In the genomic region with DNA sequence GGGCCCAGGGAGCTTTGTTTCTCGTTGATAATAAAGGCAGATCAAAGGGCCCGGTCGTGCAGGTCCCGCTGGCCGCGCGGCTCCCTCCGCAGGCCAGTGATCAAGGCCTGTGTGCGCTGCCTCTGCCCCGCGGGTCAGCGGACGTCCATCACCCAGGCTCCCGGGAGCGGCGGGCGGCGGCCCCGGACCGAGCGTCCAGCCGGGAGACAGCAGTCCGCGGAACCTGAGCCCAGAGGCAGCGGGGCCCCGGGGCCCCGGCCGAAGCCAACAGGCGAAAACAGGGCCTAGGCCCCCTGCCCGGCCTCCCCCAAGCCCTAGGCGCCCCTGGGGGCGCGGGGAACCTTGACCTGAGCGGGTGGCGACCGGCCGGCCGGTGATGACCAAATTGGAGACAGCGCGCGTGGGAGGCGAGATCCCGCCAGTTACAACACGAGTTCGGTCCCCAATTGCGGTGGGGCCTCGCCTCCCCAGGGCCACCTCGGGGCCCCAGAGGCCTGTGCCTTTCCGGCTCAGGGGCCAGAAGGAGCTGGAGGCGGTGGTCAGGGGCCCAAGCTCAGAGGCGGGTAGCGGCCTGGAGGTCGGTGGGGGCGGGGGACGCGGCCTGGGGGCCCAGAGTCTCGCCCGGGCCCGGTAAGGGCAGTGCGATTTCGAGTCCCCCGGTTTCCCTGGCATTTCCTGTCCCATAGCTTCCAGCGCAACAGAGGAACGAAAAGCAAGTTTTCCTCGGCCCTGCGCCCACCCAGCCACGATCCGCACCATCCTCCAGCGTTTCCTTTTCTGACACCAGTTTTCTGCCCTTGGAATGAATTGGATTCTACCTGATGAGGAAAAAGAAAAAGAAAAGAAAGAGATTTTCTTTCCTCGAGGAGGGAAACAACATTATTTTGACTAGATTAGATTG, we compare ENCODE assay signal across 11 cellular contexts. TPM values are rescaled to one million over a fixed set of nuclear protein-coding genes. Genes with fewer than 3 reads are reported as not detected.
DNase-seq lines count a peak whose midpoint lies in the region; ATAC-seq and TF ChIP-seq lines count a peak whose summit lies in the region.
"Had no signal": no experiment of that assay in that cellular context is flagged by ENCODE, and none has a peak within 500 bp of the region (broad histone marks: within the 10 kb centered on the region; RNA-seq: fewer than 3 reads in every experiment).

No MANE protein-coding gene starts in this region.

- H3K27me3 ChIP-seq in left lung: peaks cover 98 to 100% of the 10 kb centered on the region in 2 donors

- H3K36me3 ChIP-seq in left lung: no peaks in the 10 kb centered on the region
- H3K36me3 ChIP-seq: prostate gland had no signal

- peaks cover 41% of the 10 kb centered on the region for H3K4me1 Mint-ChIP-seq in activated CD8-positive, alpha-beta memory T cell treated with anti-CD3 and anti-CD28 coated beads, Interleukin-2, amount 10 ng/mL, durations not matched to agents 7 days and 5 days

- peak; percentile 59 for DNase-seq in activated CD8-positive, alpha-beta memory T cell treated with anti-CD3 and anti-CD28 coated beads, Interleukin-2, amount 50 U/mL, for 48 hours
- no peak for DNase-seq in activated CD8-positive, alpha-beta memory T cell treated with anti-CD3 and anti-CD28 coated beads, Interleukin-2, amount 10 ng/mL, durations not matched to agents 7 days and 5 days
- DNase-seq in NCI-H2227 (lab: John Stamatoyannopoulos, UW; ENCODE audit: unreplicated experiment) (peak; percentile 60), epithelial cell of proximal tubule (ENCODE audit: low read depth) (no peak), retina (peak; percentile 63), NCI-H345 treated with DMSO at 0.1 percent for 48 hours (lab: John Stamatoyannopoulos, UW; ENCODE audit: unreplicated experiment) (no peak), left lung (no peak), NCI-H526 treated with DMSO at 0.1 percent for 48 hours (lab: John Stamatoyannopoulos, UW) (no peak)

- no peak for ATAC-seq in activated CD8-positive, alpha-beta memory T cell treated with anti-CD3 and anti-CD28 coated beads, Interleukin-2, amount 10 ng/mL, durations not matched to agents 7 days and 5 days
- ATAC-seq in left lung: no peak

- H3K9me3 ChIP-seq in left lung: no peaks in the 10 kb centered on the region
- H3K9me3 ChIP-seq: prostate gland had no signal

- H3K36me3 Mint-ChIP-seq in activated CD8-positive, alpha-beta memory T cell treated with anti-CD3 and anti-CD28 coated beads, Interleukin-2, amount 10 ng/mL, durations not matched to agents 7 days and 5 days: peaks cover 2% of the 10 kb centered on the region

- H3K4me3 Mint-ChIP-seq in activated CD8-positive, alpha-beta memory T cell treated with anti-CD3 and anti-CD28 coated beads, Interleukin-2, amount 10 ng/mL, durations not matched to agents 7 days and 5 days: no peak overlapping the region

- H3K27ac Mint-ChIP-seq in activated CD8-positive, alpha-beta memory T cell treated with anti-CD3 and anti-CD28 coated beads, Interleukin-2, amount 10 ng/mL, durations not matched to agents 7 days and 5 days: no peak overlapping the region

- CTCF ChIA-PET in activated CD8-positive, alpha-beta memory T cell treated with anti-CD3 and anti-CD28 coated beads, Interleukin-2, amount 10 ng/mL, durations not matched to agents 7 days and 5 days (lab: Charles Lee): interaction anchor here (0.7 to 3.1 kb wide), 23 partner anchors 10 to 1122 kb away, joined by 3 to 27 read pairs (median 3); a partner anchor contains a TSS

- H3K4me1 ChIP-seq in left lung: peaks cover 27 to 56% of the 10 kb centered on the region in 2 donors
- H3K4me1 ChIP-seq: prostate gland had no signal

- no peak overlapping the region for H3K27ac ChIP-seq in left lung
- H3K27ac ChIP-seq: prostate gland had no signal

- intact Hi-C loops in left lung (cut with DNase I): loop anchor here in 1 of 2 donors (10.0 kb wide), 1 partner anchor 936 kb away; no protein-coding TSS in a partner anchor

- H3K9me3 Mint-ChIP-seq in activated CD8-positive, alpha-beta memory T cell treated with anti-CD3 and anti-CD28 coated beads, Interleukin-2, amount 10 ng/mL, durations not matched to agents 7 days and 5 days (ENCODE audit: low read depth): no peaks in the 10 kb centered on the region

- peaks cover 76% of the 10 kb centered on the region for H3K27me3 Mint-ChIP-seq in activated CD8-positive, alpha-beta memory T cell treated with anti-CD3 and anti-CD28 coated beads, Interleukin-2, amount 10 ng/mL, durations not matched to agents 7 days and 5 days

- TF ChIP-seq CTCF in epithelial cell of proximal tubule (conservative IDR thresholded peaks at IDR 0.05; ENCODE audit: low read depth, low read length) (no peak), left lung (IDR thresholded peaks at IDR 0.05) (no peak)

- H3K4me3 ChIP-seq in epithelial cell of proximal tubule (ENCODE audit: low read depth, low read length) (peak overlapping the region; percentile 11), left lung (no peak overlapping the region)
- H3K4me3 ChIP-seq: prostate gland had no signal

RNA-seq across cellular contexts. Expression of a gene that starts 5.9 kb away (rescaled TPM):
- total RNA-seq in activated CD8-positive, alpha-beta memory T cell treated with anti-CD3 and anti-CD28 coated beads, Interleukin-2, amount 10 ng/mL, durations not matched to agents 7 days and 5 days: not detected
- total RNA-seq in epithelial cell of proximal tubule: 0.06 TPM in 1 of 2 replicates, not detected in the other
- not detected for total RNA-seq in left lung
- total RNA-seq: HT1080, NCI-H460 had no signal

RNA-seq across cellular contexts. Expression of a gene that starts 54.9 kb away (rescaled TPM):
- 10 to 100 TPM; 16.9 to 20.9 TPM for total RNA-seq in activated CD8-positive, alpha-beta memory T cell treated with anti-CD3 and anti-CD28 coated beads, Interleukin-2, amount 10 ng/mL, durations not matched to agents 7 days and 5 days
- total RNA-seq in epithelial cell of proximal tubule (5.3 and 7.6 TPM in 2 replicates), left lung (10 to 100 TPM; 22.6 to 31.9 TPM)

Comparison
In these comparisons a context has a peak if more than half of its experiments do, and no peak if none do; other contexts are left out.
1. DNase-seq: peak in activated CD8-positive, alpha-beta memory T cell treated with anti-CD3 and anti-CD28 coated beads, Interleukin-2, amount 50 U/mL, for 48 hours (single experiment), NCI-H2227 (single experiment) and retina (single experiment); none in activated CD8-positive, alpha-beta memory T cell treated with anti-CD3 and anti-CD28 coated beads, Interleukin-2, amount 10 ng/mL, durations not matched to agents 7 days and 5 days (single experiment), epithelial cell of proximal tubule (single experiment), NCI-H345 treated with DMSO at 0.1 percent for 48 hours (single experiment), left lung (0 of 2) and NCI-H526 treated with DMSO at 0.1 percent for 48 hours (single experiment).